Comparison of ENCODE assay signal across 35 cellular contexts in the genomic region with DNA sequence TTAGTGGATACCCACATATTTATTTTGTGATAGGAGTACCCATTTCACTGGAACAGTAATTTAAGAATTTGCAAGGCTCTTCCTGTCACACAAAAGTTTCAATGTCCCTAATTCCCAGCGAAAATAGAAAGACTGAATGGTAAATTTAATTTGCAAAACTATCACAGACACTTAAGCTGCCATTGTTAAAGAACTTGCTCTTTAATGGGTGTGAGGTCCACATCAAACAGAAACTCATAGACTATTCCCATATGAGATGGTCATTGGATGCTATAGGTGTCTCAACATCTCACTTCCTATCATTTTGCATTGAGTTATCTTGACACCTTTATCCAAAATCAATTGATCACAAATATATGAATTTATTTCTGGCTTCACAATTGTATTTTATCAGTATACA.
"Had no signal": no experiment of that assay in that cellular context is flagged by ENCODE, and none has a peak within 500 bp of the region (broad histone marks: within the 10 kb centered on the region; RNA-seq: fewer than 3 reads in every experiment).

No MANE protein-coding gene starts in this region.

- H3K27ac ChIP-seq: KMS-11 had no signal

- H3K36me3 ChIP-seq: MG63 had no signal

- H3K4me3 ChIP-seq: MG63 had no signal

- H3K9me3 ChIP-seq: MG63 had no signal

- H3K4me2 ChIP-seq: KMS-11 had no signal

- H3K27me3 ChIP-seq: MG63 had no signal

- DNase-seq: Karpas-422, Kasumi-1, MG63, MM.1S, MV-4-11, NCI-H1048, NCI-H1092, NCI-H1092 treated with DMSO at 0.1 percent for 48 hours, NCI-H1105, NCI-H1105 treated with DMSO at 0.1 percent for 48 hours, NCI-H1417, NCI-H1417 treated with DMSO at 0.1 percent for 48 hours, NCI-H1436, NCI-H1436 treated with DMSO at 0.1 percent for 48 hours, NCI-H146, NCI-H1694, NCI-H1694 treated with DMSO at 0.1 percent for 48 hours, NCI-H187, NCI-H187 treated with DMSO at 0.1 percent for 48 hours, NCI-H1930, NCI-H2029, NCI-H2029 treated with DMSO at 0.1 percent for 48 hours, NCI-H2081, NCI-H2081 treated with DMSO at 0.1 percent for 48 hours, NCI-H2107, NCI-H2171, NCI-H2171 treated with DMSO at 0.1 percent for 48 hours, NCI-H2227 treated with DMSO at 0.1 percent for 48 hours, NCI-H226, NCI-H345, NCI-H446, NCI-H446 treated with DMSO at 0.1 percent for 48 hours, NCI-H510A, NCI-H510A treated with DMSO at 0.1 percent for 48 hours had no signal

- H3K9ac ChIP-seq: KMS-11 had no signal
